8 cellular contexts compared by ENCODE assay signal in the genomic region with DNA sequence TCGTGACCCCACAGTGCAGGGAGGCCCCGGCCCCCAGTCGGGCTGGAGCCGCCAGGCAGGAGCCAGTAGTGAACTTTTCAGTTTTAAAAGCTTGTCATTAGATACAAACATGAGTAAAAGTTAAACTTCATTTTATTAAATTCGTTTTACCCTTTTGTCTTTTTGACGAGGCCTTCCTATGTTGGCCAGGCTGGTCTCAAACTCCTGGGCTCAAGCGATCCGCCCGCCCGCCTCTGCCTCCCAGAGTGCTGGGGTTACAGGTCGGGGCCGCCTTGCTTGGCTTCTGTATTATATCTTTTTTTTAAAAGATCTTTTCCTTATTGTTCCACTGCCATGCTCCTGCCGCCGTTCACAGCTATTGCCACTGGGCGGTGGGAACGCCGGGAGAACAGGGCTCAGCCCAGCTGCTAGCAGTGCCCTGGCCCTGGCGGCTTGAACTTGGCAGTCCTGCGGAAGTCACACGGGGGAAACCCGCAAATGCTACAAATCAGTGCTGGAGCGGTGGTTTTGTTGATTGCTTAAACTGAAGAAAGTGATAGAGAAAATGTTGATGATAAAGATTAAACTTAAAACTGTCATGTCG. TPM values are rescaled to one million over a fixed set of nuclear protein-coding genes. Genes with fewer than 3 reads are reported as not detected.
DNase-seq lines count a peak whose midpoint lies in the region; ATAC-seq and TF ChIP-seq lines count a peak whose summit lies in the region.

No MANE protein-coding gene starts in this region.

- H3K27me3 Mint-ChIP-seq in CD8-positive, alpha-beta memory T cell, result no peaks in the 10 kb centered on the region
- H3K27me3 Mint-ChIP-seq in GM23338 (ENCODE audit: insufficient read depth, low read depth, poor library complexity), result peaks cover 13% of the 10 kb centered on the region
- H3K27me3 Mint-ChIP-seq in dendritic cell treated with granulocyte-macrophage colony-stimulating factor and Interleukin-4, amounts not matched to agents 40 ng/mL and 50 ng/mL, for 4 days, result peaks cover 12% of the 10 kb centered on the region

- peak overlapping the region; percentile 98 for H2AFZ ChIP-seq in GM23338

- peaks cover 36% of the 10 kb centered on the region for H3K79me2 ChIP-seq in GM23338 (replicated peaks; ENCODE audit: insufficient read depth)

- H3K27ac Mint-ChIP-seq in CD8-positive, alpha-beta memory T cell, result peak overlapping the region; percentile 82 to 98 (median 96)
- no peak overlapping the region for H3K27ac Mint-ChIP-seq in GM23338
- H3K27ac Mint-ChIP-seq in dendritic cell treated with granulocyte-macrophage colony-stimulating factor and Interleukin-4, amounts not matched to agents 40 ng/mL and 50 ng/mL, for 4 days, result peak overlapping the region; percentile 91

- peak; percentile 73 for ATAC-seq in GM23338
- ATAC-seq in left lung, result peak; percentile 59

- H3K27me3 ChIP-seq in CD8-positive, alpha-beta memory T cell (ENCODE audit: insufficient read depth, low read length, poor library complexity, severe bottlenecking), result no peaks in the 10 kb centered on the region
- peaks cover 7% of the 10 kb centered on the region; the same call in 1 of the 2 replicates for H3K27me3 ChIP-seq in GM23338 (ENCODE audit: insufficient read depth)
- no peaks in the 10 kb centered on the region for H3K27me3 ChIP-seq in left lung

- peak overlapping the region; percentile 92 for H3K4me3 ChIP-seq in CD8-positive, alpha-beta memory T cell (ENCODE audit: low read length)
- H3K4me3 ChIP-seq in GM23338, result peak overlapping the region; percentile 96
- peak overlapping the region; percentile 90 to 98 for H3K4me3 ChIP-seq in left lung

- peak; percentile 38 to 72 (median 53) for DNase-seq in CD8-positive, alpha-beta memory T cell
- DNase-seq in GM23338 (ENCODE audit: low spot score) (peak; percentile 78), NCI-H2171 treated with DMSO at 0.1 percent for 48 hours (lab: John Stamatoyannopoulos, UW) (peak; percentile 51), left lung (peak; percentile 70 to 88), GOT3 (lab: John Stamatoyannopoulos, UW) (no peak)
- peak; percentile 62 for DNase-seq in activated CD4-positive, alpha-beta T cell treated with anti-CD3 and anti-CD28 coated beads for 48 hours
- peak; percentile 30 to 33 for DNase-seq in stimulated activated CD4-positive, alpha-beta T cell treated with anti-CD3 and anti-CD28 coated beads, Interleukin-4, amount 100 ng/mL, for 48 hours (ENCODE audit: low read depth in 2 of 2)

- H3K4me3 Mint-ChIP-seq in CD8-positive, alpha-beta memory T cell, result peak overlapping the region; percentile 89 to 99 (median 93)
- H3K4me3 Mint-ChIP-seq in GM23338, result peak overlapping the region; percentile 92
- peak overlapping the region; percentile 84 for H3K4me3 Mint-ChIP-seq in dendritic cell treated with granulocyte-macrophage colony-stimulating factor and Interleukin-4, amounts not matched to agents 40 ng/mL and 50 ng/mL, for 4 days

- CTCF ChIA-PET in CD8-positive, alpha-beta memory T cell (lab: Charles Lee), result interaction anchor here (1.2 to 1.9 kb wide), 2 partner anchors 9 to 25 kb away, joined by 4 to 6 read pairs; no protein-coding TSS in a partner anchor

- H3K9me3 ChIP-seq in CD8-positive, alpha-beta memory T cell (ENCODE audit: low read length), result no peaks in the 10 kb centered on the region
- H3K9me3 ChIP-seq in left lung, result no peaks in the 10 kb centered on the region

- TF ChIP-seq CTCF in GM23338 (conservative IDR thresholded peaks at IDR 0.05; ENCODE audit: low read depth in 2 of 2) (peak; percentile 9 to 20; a peak in 1 of 4 replicates), left lung (IDR thresholded peaks at IDR 0.05) (no peak)

- H3K9me3 Mint-ChIP-seq in CD8-positive, alpha-beta memory T cell, result no peaks in the 10 kb centered on the region
- H3K9me3 Mint-ChIP-seq in GM23338, result no peaks in the 10 kb centered on the region
- no peaks in the 10 kb centered on the region for H3K9me3 Mint-ChIP-seq in dendritic cell treated with granulocyte-macrophage colony-stimulating factor and Interleukin-4, amounts not matched to agents 40 ng/mL and 50 ng/mL, for 4 days

- peaks cover 0 to 27% (median 3%) of the 10 kb centered on the region in 3 donors for H3K36me3 Mint-ChIP-seq in CD8-positive, alpha-beta memory T cell
- peaks cover 19% of the 10 kb centered on the region for H3K36me3 Mint-ChIP-seq in GM23338 (ENCODE audit: low read depth)
- peaks cover 38% of the 10 kb centered on the region for H3K36me3 Mint-ChIP-seq in dendritic cell treated with granulocyte-macrophage colony-stimulating factor and Interleukin-4, amounts not matched to agents 40 ng/mL and 50 ng/mL, for 4 days (ENCODE audit: low read depth)

- intact Hi-C loops in dendritic cell treated with granulocyte-macrophage colony-stimulating factor and Interleukin-4, amounts not matched to agents 40 ng/mL and 50 ng/mL, for 4 days (cut with micrococcal nuclease), result loop anchor here (1.0 to 10.0 kb wide), 2 partner anchors 32 to 295 kb away; partner anchors contain the start of gene SLBP
- intact Hi-C loops in left lung (cut with DNase I), result no loop called here

- peaks cover 3% of the 10 kb centered on the region for H3F3A ChIP-seq in GM23338 (replicated peaks; ENCODE audit: low read depth)

- H3K27ac ChIP-seq in CD8-positive, alpha-beta memory T cell (ENCODE audit: low read depth, low read length), result peak overlapping the region; percentile 99
- H3K27ac ChIP-seq in GM23338 (ENCODE audit: low read depth) (peak overlapping the region; percentile 98), left lung (peak overlapping the region; percentile 93 to 99)

- H3K9me2 ChIP-seq in GM23338 (ENCODE audit: insufficient read depth), result no peaks in the 10 kb centered on the region

- H3K4me2 ChIP-seq in GM23338, result peak overlapping the region; percentile 98

- peaks cover 31 to 40% (median 35%) of the 10 kb centered on the region in 3 donors for H3K4me1 Mint-ChIP-seq in CD8-positive, alpha-beta memory T cell
- peaks cover 9% of the 10 kb centered on the region; the same call in 2 of the 3 replicates for H3K4me1 Mint-ChIP-seq in GM23338
- peaks cover 41% of the 10 kb centered on the region for H3K4me1 Mint-ChIP-seq in dendritic cell treated with granulocyte-macrophage colony-stimulating factor and Interleukin-4, amounts not matched to agents 40 ng/mL and 50 ng/mL, for 4 days (ENCODE audit: low read depth)

- peaks cover 25% of the 10 kb centered on the region for H3K4me1 ChIP-seq in CD8-positive, alpha-beta memory T cell (ENCODE audit: insufficient read depth, low read length)
- H3K4me1 ChIP-seq in GM23338 (ENCODE audit: insufficient read depth), result peaks cover 5% of the 10 kb centered on the region; the same call in 1 of the 2 replicates
- H3K4me1 ChIP-seq in left lung, result peaks cover 0 to 35% of the 10 kb centered on the region in 2 donors

- H3K36me3 ChIP-seq in CD8-positive, alpha-beta memory T cell (ENCODE audit: insufficient read depth, low read length), result no peaks in the 10 kb centered on the region
- H3K36me3 ChIP-seq in GM23338 (ENCODE audit: insufficient read depth) (no peaks in the 10 kb centered on the region), left lung (peaks cover 0 to 11% of the 10 kb centered on the region in 2 donors)

- peaks cover 30% of the 10 kb centered on the region for H4K20me1 ChIP-seq in GM23338 (replicated peaks; ENCODE audit: insufficient read depth)

- POLR2A ChIA-PET in CD8-positive, alpha-beta memory T cell (lab: Charles Lee), result interaction anchor here (0.7 to 1.2 kb wide), 3 partner anchors 32 to 403 kb away, joined by 3 to 6 read pairs (median 3); partner anchors contain the start of gene SLBP

TF ChIP-seq in GM23338, 12 proteins besides CTCF, POLR2A, EP300 and RAD21 (continues in another document):
- no peak for TF ChIP-seq ZNF331 (CRISPR knock-in tag; IDR thresholded peaks at IDR 0.05; ENCODE audit: low read depth)
- TF ChIP-seq STAT1 (IDR thresholded peaks at IDR 0.05; ENCODE audit: unreplicated experiment), result no peak
- TF ChIP-seq JUNB (IDR thresholded peaks at IDR 0.05; ENCODE audit: unreplicated experiment), result no peak

RNA-seq across cellular contexts. Expression of gene NELFA, which starts 1.0 kb away (rescaled TPM):
- 10 to 100 TPM; 42.5 to 44.6 TPM for total RNA-seq in CD8-positive, alpha-beta memory T cell
- 31.2 TPM for polyA plus RNA-seq in CD8-positive, alpha-beta memory T cell
- total RNA-seq in GM23338 (2014; rRNA removed; shearing (Covaris generic)), result 60.8 and 62.8 TPM in 2 replicates
- 62.2 and 63.3 TPM in 2 replicates for polyA plus RNA-seq in GM23338 (2016; fragmentation: Nextera tagmentation; extraction: Ambion mirVana)
- total RNA-seq in left lung, result 10 to 100 TPM; 22.5 to 22.9 TPM

RNA-seq across cellular contexts. Expression of gene NAT8L, which starts 49.4 kb away (rescaled TPM):
- under 1 TPM; 0.42 to 0.55 TPM for total RNA-seq in CD8-positive, alpha-beta memory T cell
- polyA plus RNA-seq in CD8-positive, alpha-beta memory T cell, result not detected
- 7.7 and 9.7 TPM in 2 replicates for total RNA-seq in GM23338 (2014; rRNA removed; shearing (Covaris generic))
- 1.6 and 1.7 TPM in 2 replicates for polyA plus RNA-seq in GM23338 (2016; fragmentation: Nextera tagmentation; extraction: Ambion mirVana)
- under 1 TPM; 0.23 to 0.24 TPM for total RNA-seq in left lung

Comparison
In these comparisons a context has a peak if more than half of its experiments do, and no peak if none do; other contexts are left out.
1. CTCF ChIP-seq: peak in GM23338 (2 of 2); none in left lung (0 of 2).
2. Peak in every context shown above with its lines, with median percentiles within 50 percentile points of each other: H3K27ac ChIP-seq, H3K4me3 ChIP-seq and H3K4me3 Mint-ChIP-seq.